Comparison of ENCODE assay signal across 7 cellular contexts in the genomic region with DNA sequence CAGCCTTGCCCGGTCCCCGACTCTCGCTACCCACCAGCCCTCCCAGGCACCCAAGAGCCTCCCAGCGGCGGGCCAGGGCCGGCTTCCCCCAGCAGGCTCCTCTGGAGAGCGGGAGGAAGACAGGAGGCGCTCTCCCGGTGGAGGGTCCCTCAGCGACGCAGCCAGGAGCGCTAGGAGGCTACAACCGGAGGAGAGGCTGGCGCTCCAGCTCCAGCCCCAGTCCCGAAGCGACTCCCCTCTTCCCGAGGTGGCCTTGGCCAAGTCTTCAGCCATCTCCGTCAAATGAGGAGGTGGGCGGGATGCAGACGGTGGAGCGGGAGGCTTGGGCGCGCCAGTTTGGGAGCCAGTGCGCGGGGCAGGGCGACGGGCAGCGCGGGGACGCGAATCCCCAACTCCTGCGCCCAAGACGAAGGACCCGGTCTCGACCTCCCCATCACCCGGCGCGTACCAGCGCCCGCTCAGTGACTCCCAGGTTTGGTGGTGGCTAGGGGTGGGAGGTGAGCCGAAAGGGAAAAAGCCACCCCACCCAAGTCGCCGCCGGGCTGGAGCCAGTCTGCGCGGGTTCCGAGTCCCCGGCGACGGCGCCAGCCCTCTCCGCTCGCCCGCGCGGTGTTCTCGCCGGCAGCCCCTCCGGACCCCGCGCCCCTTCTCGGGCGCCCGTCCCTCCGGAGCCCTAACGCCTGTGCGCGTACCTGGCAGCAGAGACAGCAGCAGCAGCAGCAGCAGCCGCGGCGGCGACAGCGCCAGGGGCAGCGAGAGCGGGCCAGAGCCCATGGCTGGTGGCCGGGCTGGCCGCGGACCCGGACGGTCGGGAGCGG. TPM values are rescaled to one million over a fixed set of nuclear protein-coding genes. Genes with fewer than 3 reads are reported as not detected.
A peak's percentile ranks its signal among the peaks of the same experiment; 100 is the strongest.
DNase-seq lines count a peak whose midpoint lies in the region; ATAC-seq and TF ChIP-seq lines count a peak whose summit lies in the region.

No MANE protein-coding gene starts in this region.

- DNase-seq in SK-N-MC (ENCODE audit: low read depth, low spot score) (no peak), left ventricle myocardium inferior (no peak), gastrocnemius medialis (no peak)

- peaks cover 6% of the 10 kb centered on the region; the same call in 1 of the 2 replicates for H3K4me1 ChIP-seq in HUES48 (ENCODE audit: control insufficient read depth, insufficient read depth, low read length)
- H3K4me1 ChIP-seq in left ventricle myocardium inferior: peaks cover 24% of the 10 kb centered on the region
- H3K4me1 ChIP-seq in gastrocnemius medialis: peaks cover 0 to 7% of the 10 kb centered on the region in 2 donors

- no peaks in the 10 kb centered on the region for H3K36me3 Mint-ChIP-seq in stimulated activated memory B cell treated with anti-CD40 and anti-IgM and Interleukin-4, amounts not matched to agents 10 μg/mL and 1 μg/mL and 100 μg/mL, for 72 hours

- no peak overlapping the region for H3K27ac ChIP-seq in HUES48 (ENCODE audit: low read depth, low read length)
- no peak overlapping the region for H3K27ac ChIP-seq in SK-N-MC
- no peak overlapping the region for H3K27ac ChIP-seq in left ventricle myocardium inferior (replicated peaks)
- no peak overlapping the region for H3K27ac ChIP-seq in gastrocnemius medialis

- no peak overlapping the region for H3K27ac Mint-ChIP-seq in stimulated activated memory B cell treated with anti-CD40 and anti-IgM and Interleukin-4, amounts not matched to agents 10 μg/mL and 1 μg/mL and 100 μg/mL, for 72 hours

- H3K27me3 ChIP-seq in HUES48 (ENCODE audit: control insufficient read depth, insufficient read depth, low read length): peaks cover 40% of the 10 kb centered on the region
- H3K27me3 ChIP-seq in left ventricle myocardium inferior (ENCODE audit: low read depth): peaks cover 68% of the 10 kb centered on the region
- H3K27me3 ChIP-seq in gastrocnemius medialis: peaks cover 32 to 39% (median 38%) of the 10 kb centered on the region in 3 donors

- peaks cover 54% of the 10 kb centered on the region for H3K27me3 Mint-ChIP-seq in stimulated activated memory B cell treated with anti-CD40 and anti-IgM and Interleukin-4, amounts not matched to agents 10 μg/mL and 1 μg/mL and 100 μg/mL, for 72 hours

- in situ Hi-C loops in gastrocnemius medialis (cut with MboI; ENCODE audit: low sequenced_read_pairs in 4 of 4): loop anchor here in 1 of 4 donors (10.0 kb wide), 1 partner anchor 75 kb away; no protein-coding TSS in a partner anchor

- no peaks in the 10 kb centered on the region for H3K9me3 Mint-ChIP-seq in stimulated activated memory B cell treated with anti-CD40 and anti-IgM and Interleukin-4, amounts not matched to agents 10 μg/mL and 1 μg/mL and 100 μg/mL, for 72 hours

- no peak for TF ChIP-seq POLR2A in gastrocnemius medialis (IDR thresholded peaks at IDR 0.05)

- TF ChIP-seq CTCF in left ventricle myocardium inferior (IDR thresholded peaks at IDR 0.05; ENCODE audit: borderline replicate concordance) (no peak), gastrocnemius medialis (IDR thresholded peaks at IDR 0.05 in 4 of 5, conservative IDR thresholded peaks at IDR 0.05 in 1 of 5) (no peak)

- H3K4me3 Mint-ChIP-seq in stimulated activated memory B cell treated with anti-CD40 and anti-IgM and Interleukin-4, amounts not matched to agents 10 μg/mL and 1 μg/mL and 100 μg/mL, for 72 hours: no peak overlapping the region

- H3K4me1 Mint-ChIP-seq in stimulated activated memory B cell treated with anti-CD40 and anti-IgM and Interleukin-4, amounts not matched to agents 10 μg/mL and 1 μg/mL and 100 μg/mL, for 72 hours: no peaks in the 10 kb centered on the region

- H3K4me3 ChIP-seq in HUES48 (ENCODE audit: low read depth, low read length) (peak overlapping the region; percentile 72), SK-N-MC (peak overlapping the region; percentile 47), left ventricle myocardium inferior (peak overlapping the region; percentile 61), gastrocnemius medialis (peak overlapping the region; percentile 25 to 50 (median 40))

- H3K9ac ChIP-seq in HUES48 (ENCODE audit: low read depth, low read length) (no peak overlapping the region), SK-N-MC (ENCODE audit: insufficient read length) (no peak overlapping the region)

- H3K36me3 ChIP-seq in HUES48 (ENCODE audit: control insufficient read depth, insufficient read depth, low read length) (no peaks in the 10 kb centered on the region), SK-N-MC (ENCODE audit: insufficient read depth, low read length) (no peaks in the 10 kb centered on the region), left ventricle myocardium inferior (no peaks in the 10 kb centered on the region), gastrocnemius medialis (no peaks in the 10 kb centered on the region)

- intact Hi-C loops in left ventricle myocardium inferior (cut with micrococcal nuclease): no loop called here
- intact Hi-C loops in gastrocnemius medialis (cut with DNase I; ENCODE audit: low total_unique reads): no loop called here

- H3K9me3 ChIP-seq in HUES48 (ENCODE audit: control insufficient read depth, insufficient read depth, low read length): no peaks in the 10 kb centered on the region
- no peaks in the 10 kb centered on the region for H3K9me3 ChIP-seq in SK-N-MC (ENCODE audit: low read depth, low read length)
- no peaks in the 10 kb centered on the region for H3K9me3 ChIP-seq in left ventricle myocardium inferior (replicated peaks)
- H3K9me3 ChIP-seq in gastrocnemius medialis: no peaks in the 10 kb centered on the region

- ATAC-seq in gastrocnemius medialis (no peak), HG03565 (IDR thresholded peaks at IDR 0.05; ENCODE audit: unreplicated experiment) (no peak), HG03469 (IDR thresholded peaks at IDR 0.05; ENCODE audit: unreplicated experiment) (no peak)
- ATAC-seq in stimulated activated memory B cell treated with anti-CD40 and anti-IgM and Interleukin-4, amounts not matched to agents 10 μg/mL and 1 μg/mL and 100 μg/mL, for 72 hours: no peak

RNA-seq across cellular contexts. Expression of a gene that starts 0.6 kb away (rescaled TPM):
- total RNA-seq in left ventricle myocardium inferior (0.25 TPM), gastrocnemius medialis (under 1 TPM in 1 of 4 donors, not detected in 3; 0.11 TPM)

RNA-seq across cellular contexts. Expression of a gene that starts 20.8 kb away (rescaled TPM):
- total RNA-seq in left ventricle myocardium inferior: not detected
- not detected for total RNA-seq in gastrocnemius medialis

RNA-seq across cellular contexts. Expression of a gene that starts 54.9 kb away (rescaled TPM):
- 2.2 TPM for total RNA-seq in left ventricle myocardium inferior
- 1 to 10 TPM in 2 of 4 donors, under 1 TPM in 2; 0.07 to 1.6 (median 0.71) TPM for total RNA-seq in gastrocnemius medialis
